Comparison of ENCODE assay signal across 8 cellular contexts in the genomic region with DNA sequence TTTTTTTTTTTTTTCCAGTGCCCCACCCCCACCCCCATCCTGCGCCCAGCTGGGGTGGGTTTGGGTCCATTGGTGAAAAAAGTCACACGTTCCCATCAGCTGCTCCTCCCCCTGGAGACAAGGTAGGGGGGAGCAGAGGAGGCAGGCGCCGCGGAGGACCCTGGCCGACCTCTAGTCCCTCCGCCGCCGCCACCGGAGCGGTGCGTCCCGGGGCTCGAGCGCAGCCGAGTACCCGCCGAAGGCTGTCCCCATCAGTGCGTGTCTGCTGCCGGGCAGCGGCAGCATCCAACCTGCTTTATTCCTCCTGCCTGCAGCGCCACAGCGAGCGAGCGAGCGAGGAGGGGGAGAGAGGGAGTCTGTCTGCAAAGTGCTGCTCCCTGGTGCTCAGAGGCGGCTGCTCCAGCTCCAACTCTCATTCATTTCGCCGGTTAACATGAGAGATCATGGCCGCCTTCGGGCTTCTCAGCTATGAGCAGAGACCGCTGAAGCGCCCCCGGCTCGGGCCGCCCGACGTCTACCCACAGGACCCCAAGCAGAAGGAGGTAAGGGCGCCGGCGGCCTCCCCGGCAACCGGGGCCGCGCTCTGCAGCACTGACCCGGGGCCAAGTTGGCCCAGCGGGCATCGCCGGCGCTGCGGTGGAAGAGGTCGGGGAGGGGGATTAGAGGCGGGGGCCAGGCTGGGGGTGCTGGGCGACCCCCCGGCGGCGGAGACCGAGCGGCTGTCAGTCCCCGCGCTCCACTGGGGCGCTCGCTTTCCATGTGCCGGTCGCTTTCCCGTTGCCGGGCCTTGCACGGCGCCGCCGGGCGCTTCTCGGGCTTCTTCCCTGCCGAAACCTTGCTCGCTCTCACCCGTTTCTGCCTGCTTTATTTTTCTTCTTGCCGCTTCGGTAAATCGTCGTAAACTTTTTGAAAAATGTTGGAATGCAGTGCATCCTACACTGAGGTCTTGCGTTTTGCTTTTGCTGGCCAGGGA. TPM values are rescaled to one million over a fixed set of nuclear protein-coding genes. Genes with fewer than 3 reads are reported as not detected.
DNase-seq lines count a peak whose midpoint lies in the region; ATAC-seq and TF ChIP-seq lines count a peak whose summit lies in the region.

No MANE protein-coding gene starts in this region.

- H3K36me3 ChIP-seq in ACC112 (ENCODE audit: insufficient read depth, low read length) (no peaks in the 10 kb centered on the region), liver (ENCODE audit: control insufficient read depth in 4 of 4, insufficient read depth in 3 of 4, low read depth in 1 of 4, low read length in 3 of 4) (no peaks in the 10 kb centered on the region)

- 7% methylated on average over 81 of the region's 81 CpGs for WGBS in liver

- peaks cover 75% of the 10 kb centered on the region for H3K27me3 ChIP-seq in ACC112 (ENCODE audit: insufficient read depth, low read length)
- peaks cover 0 to 6% (median 2%) of the 10 kb centered on the region in 4 donors for H3K27me3 ChIP-seq in liver (ENCODE audit: control insufficient read depth in 4 of 4, insufficient read depth in 4 of 4, low read length in 3 of 4)

- TF ChIP-seq RAD21 in liver (IDR thresholded peaks at IDR 0.05) = peak; percentile 52 to 81

- peak overlapping the region; percentile 81 for H3K4me3 ChIP-seq in ACC112 (ENCODE audit: low read depth, low read length)
- peak overlapping the region; percentile 57 to 74 (median 63) for H3K4me3 ChIP-seq in liver (ENCODE audit: low read depth in 1 of 3, low read length in 3 of 3)

- no peaks in the 10 kb centered on the region for H3K9me3 ChIP-seq in liver (ENCODE audit: control insufficient read depth in 4 of 4, low read length in 3 of 4)

- H3K27ac ChIP-seq in ACC112 (ENCODE audit: low read depth, low read length) = no peak overlapping the region
- H3K27ac ChIP-seq in liver (ENCODE audit: low read depth in 1 of 2, low read length in 2 of 2) = no peak overlapping the region

- peak; percentile 35 for TF ChIP-seq CTCF in liver (IDR thresholded peaks at IDR 0.05; ENCODE audit: low read depth, low read length, missing input control)

- no peaks in the 10 kb centered on the region for H3K79me2 ChIP-seq in ACC112 (ENCODE audit: control insufficient read depth, insufficient read depth, low read length, unreplicated experiment)

- H2AFZ ChIP-seq in ACC112 (ENCODE audit: low read length, unreplicated experiment) = peak overlapping the region; percentile 20

- DNase-seq in NCI-H2227 (lab: John Stamatoyannopoulos, UW; ENCODE audit: unreplicated experiment) (peak; percentile 81), dermis microvascular lymphatic vessel endothelial cell (ENCODE audit: low read depth in 2 of 2) (peak; percentile 43 to 83)
- DNase-seq in activated CD4-positive, alpha-beta T cell treated with anti-CD3 and anti-CD28 coated beads, Interleukin-2, amount 50 U/mL, for 24 hours (ENCODE audit: low read depth in 1 of 2, low spot score in 1 of 2) = peak; percentile 46 to 63
- peak; percentile 54 to 55 for DNase-seq in stimulated activated CD4-positive, alpha-beta T cell treated with anti-CD3 and anti-CD28 coated beads, Interleukin-2, amount 100 ng/mL, for 48 hours

- peak; percentile 84 for ATAC-seq in GM18868 (IDR thresholded peaks at IDR 0.05; ENCODE audit: unreplicated experiment)
- peak; percentile 71 for ATAC-seq in HG03139 (IDR thresholded peaks at IDR 0.05; ENCODE audit: unreplicated experiment)

- no peaks in the 10 kb centered on the region for H3K4me1 ChIP-seq in ACC112 (ENCODE audit: control insufficient read depth, insufficient read depth, low read length, unreplicated experiment)
- H3K4me1 ChIP-seq in liver (ENCODE audit: control insufficient read depth in 4 of 4, insufficient read depth in 4 of 4, low read length in 3 of 4) = peaks cover 10 to 23% (median 13%) of the 10 kb centered on the region in 4 donors

- H3K9ac ChIP-seq in liver (ENCODE audit: low read depth in 1 of 2, low read length in 2 of 2) = no peak overlapping the region

TF ChIP-seq in liver, 16 proteins besides CTCF, POLR2A, EP300 and RAD21:
- TF ChIP-seq NR2F2 (IDR thresholded peaks at IDR 0.05) (no peak), YY1 (IDR thresholded peaks at IDR 0.05) (peak; percentile 50)

RNA-seq across cellular contexts. Expression of gene MED12L, which starts 1.3 kb away (rescaled TPM):
- total RNA-seq in dermis microvascular lymphatic vessel endothelial cell (0.13 TPM in 2 replicates), liver (1 to 10 TPM in 1 of 2 donors, under 1 TPM in 1; 0.59 to 2.1 TPM)
- polyA plus RNA-seq in liver = under 1 TPM; 0.02 to 0.39 TPM
